In genomic region chr15:56734013-56734625, GRCh38 we compare ENCODE assay signal across 1 cellular context.
A peak's percentile ranks its signal among the peaks of the same experiment; 100 is the strongest.
TF ChIP-seq lines count a peak whose summit lies in the region.

No MANE protein-coding gene starts in this region.

TF ChIP-seq in K562, 482 proteins besides CTCF, POLR2A, EP300 and RAD21 (continued from another document):
- no peak for TF ChIP-seq ARID3B (CRISPR knock-in tag; IDR thresholded peaks at IDR 0.05; ENCODE audit: borderline replicate concordance)
- TF ChIP-seq MLLT1 (IDR thresholded peaks at IDR 0.05) = 0 out of 4 replicates have a peak, but pooled peaks of 1 of the 2 experiments have one; percentile 3
- TF ChIP-seq SLC30A9 (CRISPR knock-in tag; IDR thresholded peaks at IDR 0.05) = no peak
- TF ChIP-seq THRAP3 (IDR thresholded peaks at IDR 0.05; ENCODE audit: borderline replicate concordance) = 0 out of 2 replicates have a peak, but pooled peaks have one; percentile 50
- no peak for TF ChIP-seq ZNF583 (CRISPR knock-in tag; IDR thresholded peaks at IDR 0.05)
- no peak for TF ChIP-seq HDAC8 (tag; IDR thresholded peaks at IDR 0.05)
- TF ChIP-seq BACH1 (tag; IDR thresholded peaks at IDR 0.05) = 0 out of 2 replicates have a peak, but pooled peaks have one; percentile 1
- peak; percentile 23; the same call in 1 of the 2 replicates for TF ChIP-seq ZNF316 (IDR thresholded peaks at IDR 0.05)
- no peak for TF ChIP-seq RBM39 (optimal IDR thresholded peaks at IDR 0.05; ENCODE audit: low read depth, low read length)
- no peak for TF ChIP-seq STAT6 (CRISPR knock-in tag; IDR thresholded peaks at IDR 0.05)
- TF ChIP-seq ZNF23 (CRISPR knock-in tag; IDR thresholded peaks at IDR 0.05) = no peak
- TF ChIP-seq ZNF384 (IDR thresholded peaks at IDR 0.05; ENCODE audit: low read depth, low read length) = no peak
- TF ChIP-seq MAFF (IDR thresholded peaks at IDR 0.05; ENCODE audit: low read length) = no peak
- TF ChIP-seq POLR2B (IDR thresholded peaks at IDR 0.05; ENCODE audit: low read depth, partially characterized antibody) = no peak
- peak; percentile 11; the same call in 1 of the 2 replicates for TF ChIP-seq CHAMP1 (IDR thresholded peaks at IDR 0.05)
- no peak for TF ChIP-seq CBX3 (IDR thresholded peaks at IDR 0.05; ENCODE audit: borderline replicate concordance in 1 of 2, low read length in 2 of 2)
TF ChIP-seq in K562: peak in this region for 5.
